ENCODE assay signal across 8 cellular contexts in genomic region chr3:115146418-115147328, GRCh38. TPM values are rescaled to one million over a fixed set of nuclear protein-coding genes. Genes with fewer than 3 reads are reported as not detected.
DNase-seq lines count a peak whose midpoint lies in the region; ATAC-seq and TF ChIP-seq lines count a peak whose summit lies in the region.

TSS of gene ZBTB20 (minus strand) at chr3:115147288.

- peak within 1 kb of the TSS; percentile 97 for H3K27ac ChIP-seq in CD4-positive, alpha-beta T cell (ENCODE audit: low read depth, low read length)
- H3K27ac ChIP-seq in RWPE2 (ENCODE audit: poor library complexity, severe bottlenecking) (peak within 1 kb of the TSS; percentile 73), neural progenitor cell (peak within 1 kb of the TSS; percentile 91), subcutaneous abdominal adipose tissue (ENCODE audit: low read depth, low read length) (peak within 1 kb of the TSS; percentile 96)

- no peaks in the 10 kb centered on the region for H3K27me3 Mint-ChIP-seq in CD4-positive, alpha-beta T cell
- H3K27me3 Mint-ChIP-seq in neural progenitor cell (ENCODE audit: insufficient read depth, low read depth), result peaks cover 3% of the 10 kb centered on the region

- no peaks in the 10 kb centered on the region for H3K9me3 ChIP-seq in CD4-positive, alpha-beta T cell (ENCODE audit: control insufficient read depth, low read length)
- H3K9me3 ChIP-seq in RWPE2 (ENCODE audit: severe bottlenecking) (no peaks in the 10 kb centered on the region), neural progenitor cell (ENCODE audit: low read depth) (no peaks in the 10 kb centered on the region), subcutaneous abdominal adipose tissue (ENCODE audit: control insufficient read depth in 5 of 5, low read length in 5 of 5) (no peaks in the 10 kb centered on the region)

- peak within 1 kb of the TSS; percentile 94 for H3K27ac Mint-ChIP-seq in CD4-positive, alpha-beta T cell
- peak within 1 kb of the TSS; percentile 96 for H3K27ac Mint-ChIP-seq in neural progenitor cell

- TF ChIP-seq CTCF in CD4-positive, alpha-beta T cell (IDR thresholded peaks at IDR 0.05), result no peak
- TF ChIP-seq CTCF in RWPE2 (IDR thresholded peaks at IDR 0.05; ENCODE audit: poor library complexity, severe bottlenecking) (no peak), fibroblast of villous mesenchyme (IDR thresholded peaks at IDR 0.05; ENCODE audit: insufficient read depth, low read depth, low read length) (no peak), neural progenitor cell (IDR thresholded peaks at IDR 0.05) (no peak)

- peak; percentile 50 to 79 (median 64) for DNase-seq in CD4-positive, alpha-beta T cell
- DNase-seq in HT-29 (ENCODE audit: low spot score) (peak; percentile 62), RWPE2 (ENCODE audit: low spot score) (peak; percentile 73), fibroblast of villous mesenchyme (ENCODE audit: low read depth) (peak; percentile 75), neural progenitor cell (ENCODE audit: low spot score) (peak; percentile 86)
- DNase-seq in activated effector memory CD4-positive, alpha-beta T cell treated with anti-CD3 and anti-CD28 coated beads, Interleukin-2, amount 50 U/mL, for 16 hours, result peak; percentile 89

- peak within 1 kb of the TSS; percentile 81 for H2AFZ ChIP-seq in neural progenitor cell (replicated peaks)

- peak within 1 kb of the TSS; percentile 73 for H3K4me3 ChIP-seq in RWPE2 (ENCODE audit: severe bottlenecking)
- peak within 1 kb of the TSS; percentile 84 for H3K4me3 ChIP-seq in fibroblast of villous mesenchyme (ENCODE audit: low read depth, low read length)
- H3K4me3 ChIP-seq in neural progenitor cell, result peak within 1 kb of the TSS; percentile 97
- peak within 1 kb of the TSS; percentile 81 to 90 (median 86) for H3K4me3 ChIP-seq in subcutaneous abdominal adipose tissue (ENCODE audit: low read depth in 1 of 5, low read length in 5 of 5)

- H3K4me3 Mint-ChIP-seq in CD4-positive, alpha-beta T cell, result peak within 1 kb of the TSS; percentile 94
- H3K4me3 Mint-ChIP-seq in neural progenitor cell, result peak within 1 kb of the TSS; percentile 94

- peaks cover 41% of the 10 kb centered on the region for H3K79me2 ChIP-seq in neural progenitor cell (ENCODE audit: low read depth)

- CTCF ChIA-PET in CD4-positive, alpha-beta T cell (lab: Charles Lee), result interaction anchor here (0.7 to 2.4 kb wide), 9 partner anchors 11 to 637 kb away, joined by 3 to 7 read pairs (median 5); no protein-coding TSS in a partner anchor

- H3K36me3 Mint-ChIP-seq in CD4-positive, alpha-beta T cell (ENCODE audit: low read depth), result peaks cover 27% of the 10 kb centered on the region
- H3K36me3 Mint-ChIP-seq in neural progenitor cell, result peaks cover 4% of the 10 kb centered on the region

- POLR2A ChIA-PET in CD4-positive, alpha-beta T cell (lab: Charles Lee), result interaction anchor here (0.6 to 7.8 kb wide), 23 partner anchors 11 to 1632 kb away, joined by 3 to 188 read pairs (median 5); partner anchors contain the start of genes ATP6V1A, NAA50 and SPICE1

- H3K27me3 ChIP-seq in CD4-positive, alpha-beta T cell (ENCODE audit: control insufficient read depth, insufficient read depth, low read length), result no peaks in the 10 kb centered on the region
- H3K27me3 ChIP-seq in RWPE2 (ENCODE audit: insufficient read depth, poor library complexity, severe bottlenecking), result no peaks in the 10 kb centered on the region
- no peaks in the 10 kb centered on the region for H3K27me3 ChIP-seq in neural progenitor cell
- no peaks in the 10 kb centered on the region for H3K27me3 ChIP-seq in subcutaneous abdominal adipose tissue (ENCODE audit: control insufficient read depth in 5 of 5, insufficient read depth in 4 of 5, low read length in 5 of 5)

- H3K4me1 ChIP-seq in RWPE2 (ENCODE audit: insufficient read depth, poor library complexity, severe bottlenecking) (no peaks in the 10 kb centered on the region), neural progenitor cell (peaks cover 16% of the 10 kb centered on the region), subcutaneous abdominal adipose tissue (ENCODE audit: control insufficient read depth in 5 of 5, insufficient read depth in 5 of 5, low read length in 5 of 5) (peaks cover 5 to 21% (median 15%) of the 10 kb centered on the region in 5 donors)

- intact Hi-C loops in CD4-positive, alpha-beta T cell (cut with DNase I, micrococcal nuclease), result loop anchor here (1.0 to 10.0 kb wide), 8 partner anchors 19 to 1450 kb away; partner anchors contain the start of genes ATP6V1A (in 1 of the 2), CCDC191 (in 1 of the 2), NAA50 (in 1 of the 2) and QTRT2 (in 1 of the 2)

- peaks cover 2% of the 10 kb centered on the region for H3K9me3 Mint-ChIP-seq in CD4-positive, alpha-beta T cell
- H3K9me3 Mint-ChIP-seq in neural progenitor cell, result peaks cover 4% of the 10 kb centered on the region

- H3F3A ChIP-seq in neural progenitor cell (ENCODE audit: low read depth), result peaks cover 24% of the 10 kb centered on the region

- peak within 1 kb of the TSS; percentile 79 for H3K9ac ChIP-seq in neural progenitor cell
- peak within 1 kb of the TSS; percentile 85 to 93 (median 88) for H3K9ac ChIP-seq in subcutaneous abdominal adipose tissue (ENCODE audit: low read length in 5 of 5)

- peaks cover 35% of the 10 kb centered on the region for H3K4me1 Mint-ChIP-seq in CD4-positive, alpha-beta T cell (ENCODE audit: low read depth)
- H3K4me1 Mint-ChIP-seq in neural progenitor cell, result peaks cover 14% of the 10 kb centered on the region

- peak; percentile 16 for ATAC-seq in CD4-positive, alpha-beta T cell (ENCODE audit: poor library complexity)
- ATAC-seq in GM19463 (IDR thresholded peaks at IDR 0.05; ENCODE audit: unreplicated experiment) (peak; percentile 27), RWPE2 (ENCODE audit: low read depth) (peak; percentile 8)

- H3K36me3 ChIP-seq in RWPE2 (ENCODE audit: low read depth) (no peaks in the 10 kb centered on the region), neural progenitor cell (no peaks in the 10 kb centered on the region), subcutaneous abdominal adipose tissue (ENCODE audit: control insufficient read depth in 5 of 5, insufficient read depth in 5 of 5, low read length in 5 of 5) (no peaks in the 10 kb centered on the region)

- peaks cover 7% of the 10 kb centered on the region for H4K20me1 ChIP-seq in neural progenitor cell (ENCODE audit: low read depth)

- H3K4me2 ChIP-seq in neural progenitor cell, result peak within 1 kb of the TSS; percentile 93

RNA-seq across cellular contexts. Expression of gene ZBTB20, which starts in this region (rescaled TPM):
- 10 to 100 TPM; 41.6 to 47.4 TPM for total RNA-seq in CD4-positive, alpha-beta T cell
- 7.9 and 11.0 TPM in 2 replicates for total RNA-seq in HT-29 (2014; rRNA removed; shearing (Covaris generic))
- total RNA-seq in fibroblast of villous mesenchyme (22.9 and 28.1 TPM in 2 replicates), neural progenitor cell (ENCODE audit: low replicate concordance) (1.9 and 3.2 TPM in 2 replicates)

Comparison
In these comparisons a context has a peak if more than half of its experiments do, and no peak if none do; other contexts are left out.
1. Peak in every context shown above with its lines: DNase-seq, ATAC-seq, H3K4me3 ChIP-seq and H3K27ac ChIP-seq.